In genomic region chr6:52937908-52938307, GRCh38 we compare ENCODE assay signal across 27 cellular contexts. TPM values are rescaled to one million over a fixed set of nuclear protein-coding genes. Genes with fewer than 3 reads are reported as not detected.
DNase-seq lines count a peak whose midpoint lies in the region; ATAC-seq, FAIRE-seq and TF ChIP-seq lines count a peak whose summit lies in the region.
"Had no signal": no experiment of that assay in that cellular context is flagged by ENCODE, and none has a peak within 500 bp of the region (broad histone marks: within the 10 kb centered on the region; RNA-seq: fewer than 3 reads in every experiment).

No MANE protein-coding gene starts in this region.

- H3K9ac ChIP-seq in astrocyte (ENCODE audit: low read length): no peak overlapping the region
- H3K9ac ChIP-seq in smooth muscle cell (ENCODE audit: low read depth): no peak overlapping the region

- H3K36me3 Mint-ChIP-seq in astrocyte (ENCODE audit: low read depth, unreplicated experiment): no peaks in the 10 kb centered on the region
- H3K36me3 Mint-ChIP-seq: CD4-positive, CD25-positive, alpha-beta regulatory T cell; WTC11 had no signal

- H3K79me2 ChIP-seq in astrocyte (ENCODE audit: insufficient read depth, low read length) (no peaks in the 10 kb centered on the region), smooth muscle cell (ENCODE audit: low read depth) (no peaks in the 10 kb centered on the region)

- no peak overlapping the region for H3K4me3 Mint-ChIP-seq in astrocyte (ENCODE audit: unreplicated experiment)
- H3K4me3 Mint-ChIP-seq: CD4-positive, CD25-positive, alpha-beta regulatory T cell; central memory CD8-positive, alpha-beta T cell; IgD-negative memory B cell; T-helper 1 cell treated with Interleukin-12 subunit alpha and Interleukin-12 subunit beta and Interleukin-4 antibody, amounts not matched to agents 30 μg/mL and 1 μg/mL, for 36 hours; WTC11 had no signal

- H3K4me2 ChIP-seq in astrocyte (ENCODE audit: low read length) (no peak overlapping the region), smooth muscle cell (no peak overlapping the region)
- H3K4me2 ChIP-seq: A549 had no signal

- peaks cover 24% of the 10 kb centered on the region for H3K27me3 Mint-ChIP-seq in astrocyte (ENCODE audit: low read depth, unreplicated experiment)

- no peaks in the 10 kb centered on the region for H3K4me1 ChIP-seq in astrocyte (ENCODE audit: insufficient read depth, low read length)
- no peaks in the 10 kb centered on the region for H3K4me1 ChIP-seq in pancreas
- no peaks in the 10 kb centered on the region for H3K4me1 ChIP-seq in smooth muscle cell (ENCODE audit: low read depth)
- no peaks in the 10 kb centered on the region for H3K4me1 ChIP-seq in BE2C
- H3K4me1 ChIP-seq: A549, HAP-1, right atrium auricular region, transverse colon had no signal

- H4K20me1 ChIP-seq in astrocyte (ENCODE audit: insufficient read depth, low read length) (no peaks in the 10 kb centered on the region), smooth muscle cell (ENCODE audit: low read depth) (no peaks in the 10 kb centered on the region)

- no peak overlapping the region for H3K4me3 ChIP-seq in astrocyte (ENCODE audit: insufficient read depth, low read depth, low read length)
- H3K4me3 ChIP-seq in foreskin fibroblast (ENCODE audit: low read depth in 1 of 2, low read length in 2 of 2): no peak overlapping the region
- H3K4me3 ChIP-seq in pancreas: no peak overlapping the region
- no peak overlapping the region for H3K4me3 ChIP-seq in smooth muscle cell
- H3K4me3 ChIP-seq in BE2C (ENCODE audit: low read depth, low read length): no peak overlapping the region
- H3K4me3 ChIP-seq: A549, HAP-1, right atrium auricular region, transverse colon had no signal

- H3K27ac ChIP-seq in astrocyte (ENCODE audit: low read depth, low read length) (no peak overlapping the region), pancreas (no peak overlapping the region), smooth muscle cell (ENCODE audit: low read depth) (no peak overlapping the region)
- H3K27ac ChIP-seq: A549, neutrophil, right atrium auricular region, transverse colon had no signal

- H3K27me3 ChIP-seq in astrocyte (ENCODE audit: insufficient read depth, low read length) (no peaks in the 10 kb centered on the region), pancreas (no peaks in the 10 kb centered on the region), smooth muscle cell (ENCODE audit: low read depth) (no peaks in the 10 kb centered on the region), BE2C (no peaks in the 10 kb centered on the region)
- H3K27me3 ChIP-seq: neutrophil, right atrium auricular region, transverse colon had no signal

- DNase-seq in A172 (ENCODE audit: low spot score) (peak; percentile 17), GOT3 (lab: John Stamatoyannopoulos, UW) (peak; percentile 18), astrocyte (ENCODE audit: low read depth) (peak; percentile 16), foreskin fibroblast (peak; percentile 31 to 54), pancreas (no peak), smooth muscle cell (lab: John Stamatoyannopoulos, UW; ENCODE audit: unreplicated experiment) (no peak), BE2C (no peak)
- DNase-seq: CD4-positive, CD25-positive, alpha-beta regulatory T cell; DMS53; effector memory CD4-positive, alpha-beta T cell; left cardiac atrium; NCI-H2029 treated with DMSO at 0.1 percent for 48 hours; NCI-H510A treated with DMSO at 0.1 percent for 48 hours; SIG-M5; stimulated activated naive CD4-positive, alpha-beta T cell; transverse colon had no signal

- whole genome bisulfite sequencing in pancreas, 2 donors: 86 to 93% methylated on average over 2 of the region's 2 CpGs
- WGBS in smooth muscle cell (ENCODE audit: low lambda C conversion rate): 96% methylated on average over 2 of the region's 2 CpGs

- no peaks in the 10 kb centered on the region for H3F3A ChIP-seq in smooth muscle cell (ENCODE audit: low read depth)

- no peaks in the 10 kb centered on the region for H3K36me3 ChIP-seq in astrocyte (ENCODE audit: insufficient read depth, low read length)
- H3K36me3 ChIP-seq in pancreas: no peaks in the 10 kb centered on the region
- no peaks in the 10 kb centered on the region for H3K36me3 ChIP-seq in smooth muscle cell (ENCODE audit: low read depth)
- no peaks in the 10 kb centered on the region for H3K36me3 ChIP-seq in BE2C
- H3K36me3 ChIP-seq: HAP-1, neutrophil, right atrium auricular region, transverse colon had no signal

- H3K9me3 Mint-ChIP-seq in astrocyte (ENCODE audit: unreplicated experiment): peaks cover 2% of the 10 kb centered on the region
- H3K9me3 Mint-ChIP-seq: central memory CD8-positive, alpha-beta T cell; T-helper 1 cell treated with Interleukin-12 subunit alpha and Interleukin-12 subunit beta and Interleukin-4 antibody, amounts not matched to agents 30 μg/mL and 1 μg/mL, for 36 hours; WTC11 had no signal

- FAIRE-seq in astrocyte (lab: Jason Lieb, UNC) (no peak), pancreas (lab: Jason Lieb, UNC) (no peak)
- FAIRE-seq: A549 had no signal

- peaks cover 4% of the 10 kb centered on the region for H3K4me1 Mint-ChIP-seq in astrocyte (ENCODE audit: low read depth, unreplicated experiment)
- H3K4me1 Mint-ChIP-seq: central memory CD8-positive, alpha-beta T cell; IgD-negative memory B cell; WTC11 had no signal

- H3K9me3 ChIP-seq in astrocyte (ENCODE audit: insufficient read depth, low read depth, low read length) (no peaks in the 10 kb centered on the region), pancreas (no peaks in the 10 kb centered on the region), smooth muscle cell (replicated peaks; ENCODE audit: low read depth) (no peaks in the 10 kb centered on the region), BE2C (no peaks in the 10 kb centered on the region)
- H3K9me3 ChIP-seq: A549, HAP-1, neutrophil, right atrium auricular region, transverse colon had no signal

- intact Hi-C loops in pancreas (cut with DNase I): no loop called here

- ATAC-seq in pancreas: no peak
- ATAC-seq in GM18502 (IDR thresholded peaks at IDR 0.05; ENCODE audit: poor library complexity, unreplicated experiment): no peak
- ATAC-seq: A549, left cardiac atrium, WTC11 had no signal

- TF ChIP-seq CTCF in astrocyte (IDR thresholded peaks at IDR 0.05; ENCODE audit: insufficient read depth, low read depth, low read length) (no peak), foreskin fibroblast (IDR thresholded peaks at IDR 0.05; ENCODE audit: low read depth, low read length) (no peak), pancreas (IDR thresholded peaks at IDR 0.05) (no peak), smooth muscle cell (IDR thresholded peaks at IDR 0.05; ENCODE audit: borderline replicate concordance, insufficient read depth, poor library complexity, severe bottlenecking) (no peak), BE2C (IDR thresholded peaks at IDR 0.05; ENCODE audit: low read depth, low read length) (no peak)

- H3K27ac Mint-ChIP-seq in astrocyte (ENCODE audit: unreplicated experiment): no peak overlapping the region
- H3K27ac Mint-ChIP-seq: CD4-positive, CD25-positive, alpha-beta regulatory T cell; IgD-negative memory B cell; T-helper 1 cell treated with Interleukin-12 subunit alpha and Interleukin-12 subunit beta and Interleukin-4 antibody, amounts not matched to agents 30 μg/mL and 1 μg/mL, for 36 hours; WTC11 had no signal

- H2AFZ ChIP-seq in astrocyte (ENCODE audit: low read depth, low read length): no peak overlapping the region
- no peak overlapping the region for H2AFZ ChIP-seq in smooth muscle cell (ENCODE audit: low read depth)

RNA-seq across cellular contexts. Expression of gene GSTA3, which starts 28.4 kb away (rescaled TPM):
- not detected in 2 replicates for total RNA-seq in A172 (2014; rRNA removed; shearing (Covaris generic))
- total RNA-seq in astrocyte (not detected in 2 replicates), pancreas (not detected), smooth muscle cell (not detected in 2 replicates)
- polyA plus RNA-seq in pancreas (not detected), smooth muscle cell (not detected in 2 replicates)
- polyA plus RNA-seq in BE2C (2012; ENCODE audit: insufficient read depth, insufficient read length, low read depth): not detected
- total RNA-seq: CD4-positive, CD25-positive, alpha-beta regulatory T cell; fibroblast of villous mesenchyme; left cardiac atrium; mononuclear cell; right atrium auricular region; transverse colon; WTC11 had no signal
- polyA plus RNA-seq: A549; CD4-positive, CD25-positive, alpha-beta regulatory T cell; IgD-negative memory B cell had no signal

RNA-seq across cellular contexts. Expression of gene GSTA4, which starts 57.2 kb away (rescaled TPM):
- total RNA-seq in A172 (2014; rRNA removed; shearing (Covaris generic)): 14.9 and 15.7 TPM in 2 replicates
- total RNA-seq in astrocyte (10.9 and 12.0 TPM in 2 replicates), pancreas (10 to 100 TPM; 11.0 to 18.4 (median 13.2) TPM), smooth muscle cell (60.9 and 62.6 TPM in 2 replicates)
- polyA plus RNA-seq in pancreas (10 to 100 TPM; 19.3 to 33.3 TPM), smooth muscle cell (49.1 and 60.2 TPM in 2 replicates)
- 36.3 TPM for polyA plus RNA-seq in BE2C (2012; ENCODE audit: insufficient read depth, insufficient read length, low read depth)

Comparison
In these comparisons a context has a peak if more than half of its experiments do, and no peak if none do; other contexts are left out.
1. DNase-seq: peak in A172 (single experiment), GOT3 (single experiment), astrocyte (single experiment) and foreskin fibroblast (2 of 2); none in pancreas (0 of 6), smooth muscle cell (single experiment) and BE2C (single experiment).